15 cellular contexts compared by ENCODE assay signal in the genomic region with DNA sequence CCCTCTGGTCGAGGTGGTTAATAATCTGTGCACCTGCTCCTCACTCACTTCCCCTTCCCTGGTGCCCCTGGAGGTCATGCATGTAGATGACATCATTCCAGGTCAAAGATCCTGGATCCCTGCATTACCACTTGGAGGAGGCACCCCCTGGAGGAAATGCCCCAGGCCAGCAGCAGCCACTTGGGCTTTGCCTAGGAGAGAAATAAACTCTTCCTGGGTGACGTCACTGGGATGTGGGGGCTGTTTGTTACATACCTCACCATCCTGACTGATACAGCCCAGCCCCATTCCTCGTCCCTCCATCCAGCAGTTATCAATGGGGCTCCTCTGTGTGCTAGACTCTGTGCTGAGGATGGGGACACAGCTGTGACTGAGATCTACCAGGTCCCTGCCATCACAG.
A peak's percentile ranks its signal among the peaks of the same experiment; 100 is the strongest.
DNase-seq lines count a peak whose midpoint lies in the region; ATAC-seq and TF ChIP-seq lines count a peak whose summit lies in the region.
"Had no signal": no experiment of that assay in that cellular context is flagged by ENCODE, and none has a peak within 500 bp of the region (broad histone marks: within the 10 kb centered on the region; RNA-seq: fewer than 3 reads in every experiment).

No MANE protein-coding gene starts in this region.

- H3K4me1 Mint-ChIP-seq in T-helper 1 cell treated with Interleukin-12 subunit alpha and Interleukin-12 subunit beta and Interleukin-4 antibody, amounts not matched to agents 30 μg/mL and 1 μg/mL, for 36 hours (ENCODE audit: low read depth) = no peaks in the 10 kb centered on the region
- no peaks in the 10 kb centered on the region for H3K4me1 Mint-ChIP-seq in activated T-helper 2 cell treated with anti-CD3 and anti-CD28 coated beads, Interferon-gamma antibody, Interleukin-2, Interleukin-4, amounts not matched to agents 10 μg/mL and 5 μg/mL and 100 μg/mL, durations not matched to agents 14 hours and 24 hours and 36 hours (ENCODE audit: low read depth)
- H3K4me1 Mint-ChIP-seq in stimulated activated effector memory CD8-positive, alpha-beta T cell treated with anti-CD3 and anti-CD28 coated beads, Interleukin-12 subunit alpha, Interleukin-12 subunit beta, amount 100 ng/mL, for 72 hours = no peaks in the 10 kb centered on the region

- in situ Hi-C loops in GM23248 (cut with MboI) = no loop called here

- peaks cover 9% of the 10 kb centered on the region; the same call in 1 of the 2 replicates for H3K27me3 ChIP-seq in GM23248 (replicated peaks; ENCODE audit: insufficient read depth)
- H3K27me3 ChIP-seq in smooth muscle cell (ENCODE audit: low read depth) = peaks cover 17% of the 10 kb centered on the region
- H3K27me3 ChIP-seq: BLaER1 treated with 17β-estradiol and CSF1 and Interleukin-3, amounts not matched to agents 10 nM and 100 nM had no signal

- H3K9me3 ChIP-seq in GM23248 (ENCODE audit: low read depth) = no peaks in the 10 kb centered on the region
- H3K9me3 ChIP-seq in smooth muscle cell (replicated peaks; ENCODE audit: low read depth) = no peaks in the 10 kb centered on the region
- H3K9me3 ChIP-seq: BLaER1 treated with 17β-estradiol and CSF1 and Interleukin-3, amounts not matched to agents 10 nM and 100 nM; SJSA1 had no signal

- no peak for TF ChIP-seq CTCF in smooth muscle cell (IDR thresholded peaks at IDR 0.05; ENCODE audit: borderline replicate concordance, insufficient read depth, poor library complexity, severe bottlenecking)

- peak overlapping the region; percentile 42 for H3K27ac Mint-ChIP-seq in T-helper 1 cell treated with Interleukin-12 subunit alpha and Interleukin-12 subunit beta and Interleukin-4 antibody, amounts not matched to agents 30 μg/mL and 1 μg/mL, for 36 hours
- no peak overlapping the region for H3K27ac Mint-ChIP-seq in activated T-helper 2 cell treated with anti-CD3 and anti-CD28 coated beads, Interferon-gamma antibody, Interleukin-2, Interleukin-4, amounts not matched to agents 10 μg/mL and 5 μg/mL and 100 μg/mL, durations not matched to agents 14 hours and 24 hours and 36 hours
- H3K27ac Mint-ChIP-seq in stimulated activated effector memory CD8-positive, alpha-beta T cell treated with anti-CD3 and anti-CD28 coated beads, Interleukin-12 subunit alpha, Interleukin-12 subunit beta, amount 100 ng/mL, for 72 hours = peak overlapping the region; percentile 12

- H3K36me3 ChIP-seq in GM23248 (ENCODE audit: low read depth) = no peaks in the 10 kb centered on the region
- no peaks in the 10 kb centered on the region for H3K36me3 ChIP-seq in smooth muscle cell (ENCODE audit: low read depth)
- H3K36me3 ChIP-seq: BLaER1 treated with 17β-estradiol and CSF1 and Interleukin-3, amounts not matched to agents 10 nM and 100 nM; SJSA1 had no signal

- H3F3A ChIP-seq in GM23248 (ENCODE audit: insufficient read depth) = no peaks in the 10 kb centered on the region
- H3F3A ChIP-seq in smooth muscle cell (ENCODE audit: low read depth) = no peaks in the 10 kb centered on the region

- ATAC-seq in left lobe of liver = no peak
- no peak for ATAC-seq in stimulated activated effector memory CD8-positive, alpha-beta T cell treated with anti-CD3 and anti-CD28 coated beads, Interleukin-12 subunit alpha, Interleukin-12 subunit beta, amount 100 ng/mL, for 72 hours
- no peak for ATAC-seq in HG03139 (IDR thresholded peaks at IDR 0.05; ENCODE audit: unreplicated experiment)

- H3K27me3 Mint-ChIP-seq in T-helper 1 cell treated with Interleukin-12 subunit alpha and Interleukin-12 subunit beta and Interleukin-4 antibody, amounts not matched to agents 30 μg/mL and 1 μg/mL, for 36 hours (ENCODE audit: low read depth) = peaks cover 41% of the 10 kb centered on the region
- peaks cover 20% of the 10 kb centered on the region for H3K27me3 Mint-ChIP-seq in activated T-helper 2 cell treated with anti-CD3 and anti-CD28 coated beads, Interferon-gamma antibody, Interleukin-2, Interleukin-4, amounts not matched to agents 10 μg/mL and 5 μg/mL and 100 μg/mL, durations not matched to agents 14 hours and 24 hours and 36 hours (ENCODE audit: low read depth)

- H3K4me3 Mint-ChIP-seq in T-helper 1 cell treated with Interleukin-12 subunit alpha and Interleukin-12 subunit beta and Interleukin-4 antibody, amounts not matched to agents 30 μg/mL and 1 μg/mL, for 36 hours = no peak overlapping the region
- H3K4me3 Mint-ChIP-seq in activated T-helper 2 cell treated with anti-CD3 and anti-CD28 coated beads, Interferon-gamma antibody, Interleukin-2, Interleukin-4, amounts not matched to agents 10 μg/mL and 5 μg/mL and 100 μg/mL, durations not matched to agents 14 hours and 24 hours and 36 hours (ENCODE audit: low read depth) = no peak overlapping the region
- no peak overlapping the region for H3K4me3 Mint-ChIP-seq in stimulated activated effector memory CD8-positive, alpha-beta T cell treated with anti-CD3 and anti-CD28 coated beads, Interleukin-12 subunit alpha, Interleukin-12 subunit beta, amount 100 ng/mL, for 72 hours

- no peaks in the 10 kb centered on the region for H4K20me1 ChIP-seq in GM23248 (ENCODE audit: insufficient read depth)
- no peaks in the 10 kb centered on the region for H4K20me1 ChIP-seq in smooth muscle cell (ENCODE audit: low read depth)
- H4K20me1 ChIP-seq: BLaER1 treated with 17β-estradiol and CSF1 and Interleukin-3, amounts not matched to agents 10 nM and 100 nM had no signal

- H3K79me2 ChIP-seq in GM23248 (ENCODE audit: insufficient read depth) = no peaks in the 10 kb centered on the region
- no peaks in the 10 kb centered on the region for H3K79me2 ChIP-seq in smooth muscle cell (ENCODE audit: low read depth)

- H3K4me2 ChIP-seq in GM23248 (ENCODE audit: unreplicated experiment) = no peak overlapping the region
- H3K4me2 ChIP-seq in smooth muscle cell = no peak overlapping the region
- H3K4me2 ChIP-seq: BLaER1 treated with 17β-estradiol and CSF1 and Interleukin-3, amounts not matched to agents 10 nM and 100 nM had no signal

- 69 to 73% methylated on average over 3 of the region's 3 CpGs for WGBS in GM23248 (ENCODE audit: low coverage in 1 of 2, low lambda C conversion rate in 2 of 2, missing lambda C conversion rate in 2 of 2), 2 experiments
- WGBS in smooth muscle cell (ENCODE audit: low lambda C conversion rate) = 89% methylated on average over 3 of the region's 3 CpGs

- intact Hi-C loops in activated T-helper 2 cell treated with anti-CD3 and anti-CD28 coated beads, Interferon-gamma antibody, Interleukin-2, Interleukin-4, amounts not matched to agents 10 μg/mL and 5 μg/mL and 100 μg/mL, durations not matched to agents 14 hours and 24 hours and 36 hours (cut with micrococcal nuclease) = no loop called here

- no peak overlapping the region for H3K27ac ChIP-seq in GM23248
- no peak overlapping the region for H3K27ac ChIP-seq in smooth muscle cell (ENCODE audit: low read depth)
- H3K27ac ChIP-seq: 22Rv1; BLaER1 treated with 17β-estradiol and CSF1 and Interleukin-3, amounts not matched to agents 10 nM and 100 nM; SJSA1 had no signal

- H3K4me1 ChIP-seq in GM23248 (ENCODE audit: insufficient read depth) (no peaks in the 10 kb centered on the region), smooth muscle cell (ENCODE audit: low read depth) (peaks cover 6% of the 10 kb centered on the region)
- H3K4me1 ChIP-seq: SJSA1 had no signal

- DNase-seq in T-helper 1 cell (no peak), left lobe of liver (ENCODE audit: low spot score) (peak; percentile 22), GM23248 (no peak), smooth muscle cell (lab: John Stamatoyannopoulos, UW; ENCODE audit: unreplicated experiment) (no peak)
- DNase-seq in activated T-helper 2 cell treated with anti-CD3 and anti-CD28 coated beads, Interferon-gamma antibody, Interleukin-2, Interleukin-4, amounts not matched to agents 10 μg/mL and 5 μg/mL and 100 μg/mL, durations not matched to agents 14 hours and 24 hours and 36 hours (ENCODE audit: low spot score) = peak; percentile 1
- DNase-seq in stimulated activated effector memory CD8-positive, alpha-beta T cell treated with anti-CD3 and anti-CD28 coated beads, Interleukin-12 subunit alpha, Interleukin-12 subunit beta, amount 100 ng/mL, for 72 hours (ENCODE audit: low spot score in 2 of 2) = peak in 1 of 2 donors; percentile 30
- DNase-seq: DMS153, EL, NCI-H2081, NCI-H526 treated with DMSO at 0.1 percent for 48 hours had no signal

- H3K36me3 Mint-ChIP-seq in T-helper 1 cell treated with Interleukin-12 subunit alpha and Interleukin-12 subunit beta and Interleukin-4 antibody, amounts not matched to agents 30 μg/mL and 1 μg/mL, for 36 hours (ENCODE audit: low read depth) = no peaks in the 10 kb centered on the region
- no peaks in the 10 kb centered on the region for H3K36me3 Mint-ChIP-seq in activated T-helper 2 cell treated with anti-CD3 and anti-CD28 coated beads, Interferon-gamma antibody, Interleukin-2, Interleukin-4, amounts not matched to agents 10 μg/mL and 5 μg/mL and 100 μg/mL, durations not matched to agents 14 hours and 24 hours and 36 hours (ENCODE audit: low read depth)
- no peaks in the 10 kb centered on the region for H3K36me3 Mint-ChIP-seq in stimulated activated effector memory CD8-positive, alpha-beta T cell treated with anti-CD3 and anti-CD28 coated beads, Interleukin-12 subunit alpha, Interleukin-12 subunit beta, amount 100 ng/mL, for 72 hours

- H3K4me3 ChIP-seq in GM23248 = no peak overlapping the region
- no peak overlapping the region for H3K4me3 ChIP-seq in smooth muscle cell
- H3K4me3 ChIP-seq: BLaER1 treated with 17β-estradiol and CSF1 and Interleukin-3, amounts not matched to agents 10 nM and 100 nM; SJSA1 had no signal

- no peak overlapping the region for H3K9ac ChIP-seq in GM23248
- H3K9ac ChIP-seq in smooth muscle cell (ENCODE audit: low read depth) = no peak overlapping the region
- H3K9ac ChIP-seq: BLaER1 treated with 17β-estradiol and CSF1 and Interleukin-3, amounts not matched to agents 10 nM and 100 nM had no signal

- H3K9me2 ChIP-seq in GM23248 (ENCODE audit: insufficient read depth) = no peaks in the 10 kb centered on the region

- H2AFZ ChIP-seq in GM23248 (no peak overlapping the region), smooth muscle cell (ENCODE audit: low read depth) (no peak overlapping the region)

- H3K9me3 Mint-ChIP-seq in T-helper 1 cell treated with Interleukin-12 subunit alpha and Interleukin-12 subunit beta and Interleukin-4 antibody, amounts not matched to agents 30 μg/mL and 1 μg/mL, for 36 hours = no peaks in the 10 kb centered on the region
- H3K9me3 Mint-ChIP-seq in activated T-helper 2 cell treated with anti-CD3 and anti-CD28 coated beads, Interferon-gamma antibody, Interleukin-2, Interleukin-4, amounts not matched to agents 10 μg/mL and 5 μg/mL and 100 μg/mL, durations not matched to agents 14 hours and 24 hours and 36 hours = no peaks in the 10 kb centered on the region
- no peaks in the 10 kb centered on the region for H3K9me3 Mint-ChIP-seq in stimulated activated effector memory CD8-positive, alpha-beta T cell treated with anti-CD3 and anti-CD28 coated beads, Interleukin-12 subunit alpha, Interleukin-12 subunit beta, amount 100 ng/mL, for 72 hours

Comparison
In these comparisons a context has a peak if more than half of its experiments do, and no peak if none do; other contexts are left out.
1. DNase-seq: peak in activated T-helper 2 cell treated with anti-CD3 and anti-CD28 coated beads, Interferon-gamma antibody, Interleukin-2, Interleukin-4, amounts not matched to agents 10 μg/mL and 5 μg/mL and 100 μg/mL, durations not matched to agents 14 hours and 24 hours and 36 hours (single experiment) and left lobe of liver (single experiment); none in T-helper 1 cell (0 of 5), GM23248 (single experiment) and smooth muscle cell (single experiment).